ENCODE assay signal across 1 cellular context in genomic region chr5:177454397-177455035, GRCh38.
TF ChIP-seq lines count a peak whose summit lies in the region.

No MANE protein-coding gene starts in this region.

TF ChIP-seq in HEK293, 187 proteins besides CTCF, POLR2A, EP300 and RAD21 (continued from another document):
- TF ChIP-seq PRDM1 (tag by site-specific recombination; IDR thresholded peaks at IDR 0.05) (no peak), ZNF548 (tag by site-specific recombination; IDR thresholded peaks at IDR 0.05) (no peak), SALL2 (tag by site-specific recombination; IDR thresholded peaks at IDR 0.05; ENCODE audit: borderline replicate concordance) (peak; percentile 86), TRIM28 (IDR thresholded peaks at IDR 0.05; ENCODE audit: borderline replicate concordance, low read length) (no peak), ZNF211 (tag by site-specific recombination; IDR thresholded peaks at IDR 0.05; ENCODE audit: low read depth) (no peak; the same call in 1 of the 2 replicates), ZNF768 (tag by site-specific recombination; IDR thresholded peaks at IDR 0.05) (no peak), ZNF701 (tag by site-specific recombination; IDR thresholded peaks at IDR 0.05) (no peak), ZNF791 (tag by site-specific recombination; IDR thresholded peaks at IDR 0.05) (no peak), ZNF621 (tag by site-specific recombination; IDR thresholded peaks at IDR 0.05) (no peak), ZNF138 (tag by site-specific recombination; IDR thresholded peaks at IDR 0.05; ENCODE audit: borderline replicate concordance) (no peak)
